ENCODE assay signal across 11 cellular contexts in genomic region chr7:50101873-50102272, GRCh38. TPM values are rescaled to one million over a fixed set of nuclear protein-coding genes. Genes with fewer than 3 reads are reported as not detected.
"Had no signal": no experiment of that assay in that cellular context is flagged by ENCODE, and none has a peak within 500 bp of the region (broad histone marks: within the 10 kb centered on the region; RNA-seq: fewer than 3 reads in every experiment).

No MANE protein-coding gene starts in this region.

- H3K4me3 ChIP-seq: GM23248, HAP-1 had no signal

- H3K9me3 Mint-ChIP-seq: HFFc6 had no signal

- H3K36me3 ChIP-seq: HAP-1 had no signal

- H3K4me1 Mint-ChIP-seq: H9 had no signal

- ATAC-seq: HCT116 had no signal

- H2AFZ ChIP-seq: GM23248 had no signal

- FAIRE-seq: H1, H54 had no signal

- DNase-seq: GM23248, GOT3, H7, H9, HCEC 1CT, HFFc6 had no signal

- H3K4me1 ChIP-seq: HAP-1 had no signal

- H3K4me3 Mint-ChIP-seq: H9, HFFc6 had no signal

- H3K9me3 ChIP-seq: HAP-1 had no signal

- H3K27ac ChIP-seq: GM23248 had no signal

- H3K27ac Mint-ChIP-seq: H9, HFFc6 had no signal

- H3K9ac ChIP-seq: GM23248 had no signal

RNA-seq across cellular contexts. Expression of gene ZPBP, which starts 8.8 kb away (rescaled TPM):
- total RNA-seq: GM23248, H1, H4, H7, H9, HFFc6 had no signal
- polyA plus RNA-seq: GM23248, H1 had no signal
